In genomic region chr4:74623041-74623440, GRCh38 we compare ENCODE assay signal across 8 cellular contexts.
DNase-seq lines count a peak whose midpoint lies in the region; ATAC-seq, FAIRE-seq and TF ChIP-seq lines count a peak whose summit lies in the region.

No MANE protein-coding gene starts in this region.

- no peaks in the 10 kb centered on the region for H3K36me3 Mint-ChIP-seq in naive thymus-derived CD8-positive, alpha-beta T cell

- ATAC-seq in GM18505 (IDR thresholded peaks at IDR 0.05; ENCODE audit: unreplicated experiment) (peak; percentile 78), HG02970 (IDR thresholded peaks at IDR 0.05; ENCODE audit: low FRiP score, unreplicated experiment) (peak; percentile 75)
- peak; percentile 41 to 72 for ATAC-seq in naive thymus-derived CD8-positive, alpha-beta T cell

- FAIRE-seq in colon (lab: Jason Lieb, UNC) (peak; percentile 41), urothelium cell line (lab: Jason Lieb, UNC) (no peak)

- peak overlapping the region in 1 of 10 donors; percentile 2 for H3K4me3 Mint-ChIP-seq in naive thymus-derived CD8-positive, alpha-beta T cell

- no peaks in the 10 kb centered on the region for H3K9me3 Mint-ChIP-seq in naive thymus-derived CD8-positive, alpha-beta T cell

- H3K27me3 Mint-ChIP-seq in naive thymus-derived CD8-positive, alpha-beta T cell: peaks cover 0 to 10% (median 2%) of the 10 kb centered on the region in 5 donors

- no peak for TF ChIP-seq POLR2A in GM18505 (IDR thresholded peaks at IDR 0.05; ENCODE audit: borderline replicate concordance, extremely low read depth, insufficient read depth, insufficient read length)

- peak; percentile 21 for DNase-seq in AG20443 (ENCODE audit: low spot score)
- DNase-seq in NCI-H82 treated with DMSO at 0.1 percent for 48 hours (lab: John Stamatoyannopoulos, UW; ENCODE audit: unreplicated experiment): peak; percentile 3
- DNase-seq in naive thymus-derived CD8-positive, alpha-beta T cell: peak in 6 of 10 donors; percentile 2 to 43 (median 16)
- no peak for DNase-seq in midbrain (lab: John Stamatoyannopoulos, UW)
- no peak for DNase-seq in urothelium cell line (ENCODE audit: low spot score)

- H3K27ac Mint-ChIP-seq in naive thymus-derived CD8-positive, alpha-beta T cell: no peak overlapping the region

- peaks cover 8 to 31% (median 18%) of the 10 kb centered on the region in 4 donors for H3K4me1 Mint-ChIP-seq in naive thymus-derived CD8-positive, alpha-beta T cell

- POLR2A ChIA-PET in naive thymus-derived CD8-positive, alpha-beta T cell (lab: Charles Lee): no interaction called here

Comparison
In these comparisons a context has a peak if more than half of its experiments do, and no peak if none do; other contexts are left out.
1. DNase-seq: peak in AG20443 (single experiment), NCI-H82 treated with DMSO at 0.1 percent for 48 hours (single experiment) and naive thymus-derived CD8-positive, alpha-beta T cell (6 of 10); none in midbrain (single experiment) and urothelium cell line (single experiment).
2. Peak in every context shown above with its lines, with median percentiles within 50 percentile points of each other: ATAC-seq.